In the genomic region with DNA sequence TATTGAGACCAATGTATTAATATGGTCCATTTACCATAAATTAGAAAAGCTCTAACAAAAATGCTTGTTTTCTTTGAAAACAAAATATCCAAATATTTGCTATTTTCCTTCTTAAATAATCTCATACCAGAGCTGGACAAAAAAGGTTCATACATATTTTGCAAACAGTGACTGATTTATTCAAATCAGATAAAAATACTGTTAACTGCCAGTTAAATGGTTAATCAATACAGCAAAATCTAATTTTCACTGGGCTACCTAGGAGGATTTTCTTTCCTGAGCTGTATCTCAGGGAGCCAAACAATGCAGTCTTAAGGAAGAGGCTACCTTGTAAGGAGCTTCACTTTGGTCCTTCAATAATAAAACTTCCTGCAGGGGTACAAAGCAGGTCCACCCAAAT, we compare ENCODE assay signal across 11 cellular contexts. TPM values are rescaled to one million over a fixed set of nuclear protein-coding genes. Genes with fewer than 3 reads are reported as not detected.
DNase-seq lines count a peak whose midpoint lies in the region; ATAC-seq and TF ChIP-seq lines count a peak whose summit lies in the region.
"Had no signal": no experiment of that assay in that cellular context is flagged by ENCODE, and none has a peak within 500 bp of the region (broad histone marks: within the 10 kb centered on the region; RNA-seq: fewer than 3 reads in every experiment).

No MANE protein-coding gene starts in this region.

- CTCF ChIA-PET in Calu3 (lab: Charles Lee) = interaction anchor here (0.5 to 0.8 kb wide), 7 partner anchors 12 to 761 kb away, joined by 3 to 5 read pairs (median 3); no protein-coding TSS in a partner anchor
- CTCF ChIA-PET in activated CD4-positive, alpha-beta memory T cell treated with anti-CD3 and anti-CD28 coated beads, Interleukin-2, amount 10 ng/mL, durations not matched to agents 7 days and 5 days (lab: Charles Lee) = interaction anchor here (0.9 to 1.2 kb wide), 2 partner anchors 12 to 29 kb away, joined by 3 read pairs; no protein-coding TSS in a partner anchor

- peak overlapping the region; percentile 84 for H3K27ac Mint-ChIP-seq in Calu3 (ENCODE audit: unreplicated experiment)
- H3K27ac Mint-ChIP-seq in activated CD4-positive, alpha-beta memory T cell treated with anti-CD3 and anti-CD28 coated beads, Interleukin-2, amount 10 ng/mL, durations not matched to agents 7 days and 5 days = no peak overlapping the region

- H3K27me3 ChIP-seq in right cardiac atrium (ENCODE audit: control insufficient read depth, insufficient read depth) (no peaks in the 10 kb centered on the region), rectal smooth muscle tissue (ENCODE audit: control insufficient read depth, insufficient read depth, low read length) (no peaks in the 10 kb centered on the region), body of pancreas (no peaks in the 10 kb centered on the region)

- BruUV-seq in Calu3 (replicated peaks; lab: Mats Ljungman, UMichigan) = no TSS peak

- peak overlapping the region; percentile 98 for H3K4me3 ChIP-seq in WI38 (ENCODE audit: low read depth, low read length)
- peak overlapping the region; percentile 87 for H3K4me3 ChIP-seq in right cardiac atrium (ENCODE audit: low read length)
- peak overlapping the region; percentile 83 for H3K4me3 ChIP-seq in rectal smooth muscle tissue (ENCODE audit: low read length)
- no peak overlapping the region for H3K4me3 ChIP-seq in body of pancreas

- no peak for ATAC-seq in right cardiac atrium
- no peak for ATAC-seq in body of pancreas
- ATAC-seq in GM19397 (IDR thresholded peaks at IDR 0.05; ENCODE audit: unreplicated experiment) = no peak

- H3K4me3 Mint-ChIP-seq in Calu3 (ENCODE audit: low read depth, unreplicated experiment) = peak overlapping the region; percentile 94
- no peak overlapping the region for H3K4me3 Mint-ChIP-seq in activated CD4-positive, alpha-beta memory T cell treated with anti-CD3 and anti-CD28 coated beads, Interleukin-2, amount 10 ng/mL, durations not matched to agents 7 days and 5 days

- no peaks in the 10 kb centered on the region for H3K9me3 Mint-ChIP-seq in Calu3 (ENCODE audit: low read depth, unreplicated experiment)
- H3K9me3 Mint-ChIP-seq in activated CD4-positive, alpha-beta memory T cell treated with anti-CD3 and anti-CD28 coated beads, Interleukin-2, amount 10 ng/mL, durations not matched to agents 7 days and 5 days = no peaks in the 10 kb centered on the region

- POLR2A ChIA-PET in activated CD4-positive, alpha-beta memory T cell treated with anti-CD3 and anti-CD28 coated beads, Interleukin-2, amount 10 ng/mL, durations not matched to agents 7 days and 5 days (lab: Charles Lee) = interaction anchor here (1.3 kb wide), 1 partner anchor 30 kb away, joined by 3 read pairs; no protein-coding TSS in a partner anchor

- no peak for TF ChIP-seq CTCF in Calu3 (IDR thresholded peaks at IDR 0.05; ENCODE audit: unreplicated experiment)
- TF ChIP-seq CTCF in WI38 (IDR thresholded peaks at IDR 0.05; ENCODE audit: low read depth, low read length) = no peak
- TF ChIP-seq CTCF in body of pancreas (IDR thresholded peaks at IDR 0.05) = no peak

- no peaks in the 10 kb centered on the region for H3K9me3 ChIP-seq in right cardiac atrium (ENCODE audit: control insufficient read depth, low read length)
- no peaks in the 10 kb centered on the region for H3K9me3 ChIP-seq in body of pancreas

- H3K4me1 ChIP-seq in right cardiac atrium (ENCODE audit: control insufficient read depth, insufficient read depth, low read length) (peaks cover 1% of the 10 kb centered on the region), rectal smooth muscle tissue (ENCODE audit: control insufficient read depth, insufficient read depth, low read length) (peaks cover 21% of the 10 kb centered on the region), body of pancreas (peaks cover 22% of the 10 kb centered on the region)

- intact Hi-C loops in Calu3 (cut with micrococcal nuclease; ENCODE audit: unreplicated experiment) (loop anchor here (2.0 kb wide), 1 partner anchor 28 kb away; no protein-coding TSS in a partner anchor), right cardiac atrium (cut with DNase I) (loop anchor here in 2 of 4 donors (10.0 kb wide), 2 partner anchors 54 to 64 kb away; no protein-coding TSS in a partner anchor), body of pancreas (cut with DNase I) (no loop called here)

- H3K27ac ChIP-seq in right cardiac atrium (ENCODE audit: low read length) = no peak overlapping the region
- peak overlapping the region; percentile 98 for H3K27ac ChIP-seq in rectal smooth muscle tissue (ENCODE audit: low read depth, low read length)
- no peak overlapping the region for H3K27ac ChIP-seq in body of pancreas

- TF ChIP-seq POLR2A in body of pancreas (IDR thresholded peaks at IDR 0.05) = no peak

- H3K27me3 Mint-ChIP-seq in Calu3 (ENCODE audit: unreplicated experiment) = no peaks in the 10 kb centered on the region
- peaks cover 52% of the 10 kb centered on the region for H3K27me3 Mint-ChIP-seq in activated CD4-positive, alpha-beta memory T cell treated with anti-CD3 and anti-CD28 coated beads, Interleukin-2, amount 10 ng/mL, durations not matched to agents 7 days and 5 days

- no peak for DNase-seq in Calu3
- no peak for DNase-seq in right cardiac atrium
- DNase-seq in GM19238 (ENCODE audit: insufficient read length, low spot score) = no peak
- DNase-seq in body of pancreas = no peak
- no peak for DNase-seq in activated CD4-positive, alpha-beta memory T cell treated with anti-CD3 and anti-CD28 coated beads, Interleukin-2, amount 10 ng/mL, durations not matched to agents 7 days and 5 days
- DNase-seq: activated naive CD4-positive, alpha-beta T cell treated with Interleukin-2 at 50 U/mL for 16 hours; NCI-H524 treated with DMSO at 0.1 percent for 48 hours; posterior cingulate gyrus had no signal

- H3K4me1 Mint-ChIP-seq in Calu3 (ENCODE audit: low read depth, unreplicated experiment) = peaks cover 10% of the 10 kb centered on the region
- H3K4me1 Mint-ChIP-seq in activated CD4-positive, alpha-beta memory T cell treated with anti-CD3 and anti-CD28 coated beads, Interleukin-2, amount 10 ng/mL, durations not matched to agents 7 days and 5 days = peaks cover 20% of the 10 kb centered on the region

- H3K36me3 Mint-ChIP-seq in Calu3 (ENCODE audit: insufficient read depth, unreplicated experiment) = peaks cover 26% of the 10 kb centered on the region
- no peaks in the 10 kb centered on the region for H3K36me3 Mint-ChIP-seq in activated CD4-positive, alpha-beta memory T cell treated with anti-CD3 and anti-CD28 coated beads, Interleukin-2, amount 10 ng/mL, durations not matched to agents 7 days and 5 days (ENCODE audit: low read depth)

- H3K36me3 ChIP-seq in rectal smooth muscle tissue (ENCODE audit: control insufficient read depth, insufficient read depth, low read length) (no peaks in the 10 kb centered on the region), body of pancreas (replicated peaks in 1 of 2; ENCODE audit: insufficient read depth in 1 of 2, low read depth in 2 of 2) (no peaks in the 10 kb centered on the region)

- no peak overlapping the region for H3K9ac ChIP-seq in rectal smooth muscle tissue (ENCODE audit: low read length)

RNA-seq across cellular contexts. Expression of a gene that starts 2.0 kb away (rescaled TPM):
- total RNA-seq in Calu3 (2022) (21.0 and 21.6 TPM in 2 replicates), right cardiac atrium (100 to 1,000 TPM; 102 to 180 (median 117) TPM), body of pancreas (10 to 100 TPM; 29.3 to 42.2 TPM)
- polyA plus RNA-seq in right cardiac atrium = 48.8 TPM
- total RNA-seq in activated CD4-positive, alpha-beta memory T cell treated with anti-CD3 and anti-CD28 coated beads, Interleukin-2, amount 10 ng/mL, durations not matched to agents 7 days and 5 days = 1 to 10 TPM; 1.8 to 2.8 TPM

Comparison
In these comparisons a context has a peak if more than half of its experiments do, and no peak if none do; other contexts are left out.
1. H3K4me3 ChIP-seq: peak in WI38 (single experiment), right cardiac atrium (single experiment) and rectal smooth muscle tissue (single experiment); none in body of pancreas (0 of 2).